ENCODE assay signal across 26 cellular contexts in the genomic region with DNA sequence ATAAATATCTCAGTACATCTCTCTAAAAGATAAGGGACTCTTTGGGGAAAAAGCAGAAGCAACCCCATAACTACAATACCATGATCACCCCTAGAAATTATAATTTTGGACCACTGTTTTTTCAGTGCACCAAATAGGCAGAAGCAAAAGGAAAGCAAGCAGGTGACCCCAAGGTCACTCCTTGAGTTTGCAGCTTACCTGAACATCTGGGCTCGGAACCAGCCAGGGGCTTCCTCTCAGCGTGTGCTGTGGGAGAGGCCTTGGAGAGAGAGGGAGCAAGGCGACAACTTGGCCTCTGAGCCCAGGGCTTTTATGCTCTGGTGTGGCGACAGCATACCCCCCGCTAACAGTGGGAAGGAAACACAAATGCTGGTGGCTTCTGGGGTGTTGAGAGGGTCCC. TPM values are rescaled to one million over a fixed set of nuclear protein-coding genes. Genes with fewer than 3 reads are reported as not detected.
DNase-seq lines count a peak whose midpoint lies in the region; ATAC-seq, FAIRE-seq and TF ChIP-seq lines count a peak whose summit lies in the region.
"Had no signal": no experiment of that assay in that cellular context is flagged by ENCODE, and none has a peak within 500 bp of the region (broad histone marks: within the 10 kb centered on the region; RNA-seq: fewer than 3 reads in every experiment).

No MANE protein-coding gene starts in this region.

- POLR2A ChIA-PET in K562 (lab: Yijun Ruan, JAX) = no interaction called here
- POLR2A ChIA-PET in A673 (lab: Charles Lee; ENCODE audit: low non-redundant PET) = no interaction called here

- H3K36me3 ChIP-seq in cardiac muscle cell (peaks cover 2% of the 10 kb centered on the region), K562 (ENCODE audit: control insufficient read depth, insufficient read depth, low read length) (peaks cover 55% of the 10 kb centered on the region; the same call in 2 of the 3 replicates), A673 (ENCODE audit: insufficient read depth, low read length, poor library complexity, severe bottlenecking) (no peaks in the 10 kb centered on the region)

- no peaks in the 10 kb centered on the region for H3K9me3 Mint-ChIP-seq in nephron progenitor cell
- H3K9me3 Mint-ChIP-seq in stimulated activated memory B cell treated with anti-CD40 and anti-IgM and Interleukin-4, amounts not matched to agents 10 μg/mL and 1 μg/mL and 100 μg/mL, for 72 hours = no peaks in the 10 kb centered on the region
- H3K9me3 Mint-ChIP-seq: CD4-positive, alpha-beta T cell; CD8-positive, alpha-beta T cell had no signal

- H3K27ac ChIP-seq in cardiac muscle cell (peak overlapping the region; percentile 61), K562 (ENCODE audit: extremely low read depth, low read depth, low read length) (no peak overlapping the region), A673 (ENCODE audit: low read depth, low read length, poor library complexity, severe bottlenecking) (no peak overlapping the region)
- H3K27ac ChIP-seq: BLaER1 treated with 17β-estradiol and CSF1 and Interleukin-3, amounts not matched to agents 10 nM and 100 nM; C4-2B had no signal

- in situ Hi-C loops in K562 (cut with MboI) = no loop called here

- H3K9me1 ChIP-seq in K562 (ENCODE audit: control insufficient read depth, insufficient read depth, low read length) = no peaks in the 10 kb centered on the region

- BruUV-seq in K562 (replicated peaks; lab: Mats Ljungman, UMichigan) (TSS peak; percentile 25), A673 (replicated peaks; lab: Mats Ljungman, UMichigan) (no TSS peak)

- TF ChIP-seq CTCF in cardiac muscle cell (IDR thresholded peaks at IDR 0.05; ENCODE audit: low read depth, low read length) (no peak), K562 (IDR thresholded peaks at IDR 0.05 in 2 of 3, conservative IDR thresholded peaks at IDR 0.05 in 1 of 3; ENCODE audit: insufficient read depth in 2 of 3, low read depth in 1 of 3, low read length in 3 of 3) (no peak), nephron progenitor cell (IDR thresholded peaks at IDR 0.05) (no peak), A673 (conservative IDR thresholded peaks at IDR 0.05; ENCODE audit: low read depth, low read length) (no peak)

- no peaks in the 10 kb centered on the region for H4K20me1 ChIP-seq in K562 (replicated peaks; ENCODE audit: control insufficient read depth, insufficient read depth, low read length)

- intact Hi-C loops in left cardiac atrium (cut with DNase I) = loop anchor here in 1 of 2 donors (10.0 kb wide), 1 partner anchor 64 kb away; no protein-coding TSS in a partner anchor
- intact Hi-C loops in K562 (cut with micrococcal nuclease) = no loop called here
- intact Hi-C loops in A673 (cut with micrococcal nuclease; ENCODE audit: unreplicated experiment) = no loop called here

- H3K4me1 ChIP-seq in cardiac muscle cell (ENCODE audit: low read depth) = peaks cover 32% of the 10 kb centered on the region
- 0 out of 5 replicates have a peak, but pooled peaks cover 0 to 2% of the 10 kb centered on the region in 2 experiments for H3K4me1 ChIP-seq in K562 (replicated peaks in 1 of 2; ENCODE audit: control insufficient read depth in 2 of 2, insufficient read depth in 2 of 2, low read length in 2 of 2)
- no peaks in the 10 kb centered on the region for H3K4me1 ChIP-seq in A673 (ENCODE audit: insufficient read depth, low read length, poor library complexity, severe bottlenecking)
- H3K4me1 ChIP-seq: Caco-2 had no signal

- 90% methylated on average over 4 of the region's 5 CpGs for WGBS in K562 (ENCODE audit: insufficient coverage, low coverage, missing lambda C conversion rate)

- no peaks in the 10 kb centered on the region for H3K9me3 ChIP-seq in cardiac muscle cell (ENCODE audit: low read depth)
- no peaks in the 10 kb centered on the region for H3K9me3 ChIP-seq in K562 (replicated peaks; ENCODE audit: control insufficient read depth, insufficient read depth, low read depth, low read length)
- H3K9me3 ChIP-seq in A673 (ENCODE audit: low read depth, low read length, poor library complexity, severe bottlenecking) = no peaks in the 10 kb centered on the region
- H3K9me3 ChIP-seq: BLaER1 treated with 17β-estradiol and CSF1 and Interleukin-3, amounts not matched to agents 10 nM and 100 nM; Caco-2 had no signal

- peaks cover 30% of the 10 kb centered on the region for H3K36me3 Mint-ChIP-seq in nephron progenitor cell (ENCODE audit: low read depth)
- peaks cover 61% of the 10 kb centered on the region for H3K36me3 Mint-ChIP-seq in stimulated activated memory B cell treated with anti-CD40 and anti-IgM and Interleukin-4, amounts not matched to agents 10 μg/mL and 1 μg/mL and 100 μg/mL, for 72 hours

- H3K27ac Mint-ChIP-seq in nephron progenitor cell = peak overlapping the region; percentile 80
- peak overlapping the region; percentile 8 for H3K27ac Mint-ChIP-seq in stimulated activated memory B cell treated with anti-CD40 and anti-IgM and Interleukin-4, amounts not matched to agents 10 μg/mL and 1 μg/mL and 100 μg/mL, for 72 hours
- H3K27ac Mint-ChIP-seq: B cell; CD4-positive, alpha-beta T cell; CD8-positive, alpha-beta T cell had no signal

- TF ChIP-seq EP300 in K562 (IDR thresholded peaks at IDR 0.05; ENCODE audit: low read length) = no peak

- no peak for TF ChIP-seq RAD21 in K562 (CRISPR knock-in tag; conservative IDR thresholded peaks at IDR 0.05 in 1 of 2, IDR thresholded peaks at IDR 0.05 in 1 of 2)

- CTCF ChIA-PET in K562 (lab: Yijun Ruan, JAX; ENCODE audit: low intra/inter-chr PET ratio) = no interaction called here
- CTCF ChIA-PET in A673 (lab: Charles Lee) = no interaction called here

- no peak for ATAC-seq in left cardiac atrium
- no peak for ATAC-seq in K562
- no peak for ATAC-seq in stimulated activated memory B cell treated with anti-CD40 and anti-IgM and Interleukin-4, amounts not matched to agents 10 μg/mL and 1 μg/mL and 100 μg/mL, for 72 hours
- ATAC-seq in HG02610 (IDR thresholded peaks at IDR 0.05; ENCODE audit: unreplicated experiment) = no peak
- ATAC-seq: CD8-positive, alpha-beta T cell had no signal

- no peak overlapping the region for H2AFZ ChIP-seq in K562 (ENCODE audit: low read depth, low read length)

- no peak overlapping the region for H3K4me2 ChIP-seq in K562 (ENCODE audit: insufficient read depth, low read length)
- H3K4me2 ChIP-seq: BLaER1 treated with 17β-estradiol and CSF1 and Interleukin-3, amounts not matched to agents 10 nM and 100 nM had no signal

- H3K4me3 ChIP-seq in cardiac muscle cell (no peak overlapping the region), K562 (no peak overlapping the region), A673 (ENCODE audit: low read depth, low read length, poor library complexity, severe bottlenecking) (no peak overlapping the region)
- H3K4me3 ChIP-seq: BLaER1 treated with 17β-estradiol and CSF1 and Interleukin-3, amounts not matched to agents 10 nM and 100 nM had no signal

- no peak overlapping the region for H3K4me3 Mint-ChIP-seq in nephron progenitor cell
- H3K4me3 Mint-ChIP-seq in stimulated activated memory B cell treated with anti-CD40 and anti-IgM and Interleukin-4, amounts not matched to agents 10 μg/mL and 1 μg/mL and 100 μg/mL, for 72 hours = no peak overlapping the region
- H3K4me3 Mint-ChIP-seq: B cell; CD4-positive, alpha-beta T cell; CD8-positive, alpha-beta T cell had no signal

- peaks cover 3% of the 10 kb centered on the region for H3K27me3 Mint-ChIP-seq in nephron progenitor cell (ENCODE audit: low read depth, poor library complexity)
- H3K27me3 Mint-ChIP-seq in stimulated activated memory B cell treated with anti-CD40 and anti-IgM and Interleukin-4, amounts not matched to agents 10 μg/mL and 1 μg/mL and 100 μg/mL, for 72 hours = no peaks in the 10 kb centered on the region
- H3K27me3 Mint-ChIP-seq: B cell; CD4-positive, alpha-beta T cell had no signal

- no peak overlapping the region for H3K9ac ChIP-seq in K562 (ENCODE audit: insufficient read depth in 1 of 2, low read depth in 2 of 2, low read length in 2 of 2)
- H3K9ac ChIP-seq: BLaER1 treated with 17β-estradiol and CSF1 and Interleukin-3, amounts not matched to agents 10 nM and 100 nM had no signal

- FAIRE-seq in K562 (lab: Jason Lieb, UNC) = no peak
- FAIRE-seq: A204.1, G401.6, GM12891, GM19239 had no signal

- no peak for TF ChIP-seq POLR2A in K562 (conservative IDR thresholded peaks at IDR 0.05)

- H3K4me1 Mint-ChIP-seq in nephron progenitor cell = peaks cover 7% of the 10 kb centered on the region
- H3K4me1 Mint-ChIP-seq in stimulated activated memory B cell treated with anti-CD40 and anti-IgM and Interleukin-4, amounts not matched to agents 10 μg/mL and 1 μg/mL and 100 μg/mL, for 72 hours = no peaks in the 10 kb centered on the region
- H3K4me1 Mint-ChIP-seq: B cell had no signal

- H3K27me3 ChIP-seq in cardiac muscle cell = no peaks in the 10 kb centered on the region
- H3K27me3 ChIP-seq in K562 (ENCODE audit: control insufficient read depth in 2 of 2, insufficient read depth in 2 of 2, low read length in 2 of 2) = no peaks in the 10 kb centered on the region
- no peaks in the 10 kb centered on the region for H3K27me3 ChIP-seq in A673 (replicated peaks; ENCODE audit: insufficient read depth, low read depth, low read length, poor library complexity)
- H3K27me3 ChIP-seq: BLaER1 treated with 17β-estradiol and CSF1 and Interleukin-3, amounts not matched to agents 10 nM and 100 nM had no signal

- no peak for DNase-seq in cardiac muscle cell (ENCODE audit: low read depth in 1 of 2, low spot score in 1 of 2)
- DNase-seq in left cardiac atrium = no peak
- DNase-seq in K562 (ENCODE audit: extremely low read depth in 1 of 4, low spot score in 3 of 4) = no peak
- no peak for DNase-seq in nephron progenitor cell
- DNase-seq in EL = no peak
- DNase-seq in A673 (ENCODE audit: low spot score) = no peak
- DNase-seq: 8988T; AML-193; Caco-2; CD4-positive, alpha-beta T cell; CD8-positive, alpha-beta T cell; DMS 273 treated with DMSO at 0.1 percent for 48 hours; DMS153; DMS53; DMS79; DND-41; GF-D8 had no signal

- H3K79me2 ChIP-seq in K562 (ENCODE audit: control insufficient read depth, insufficient read depth, low read length) = no peaks in the 10 kb centered on the region

RNA-seq across cellular contexts. Expression of a gene that starts 16.8 kb away (rescaled TPM):
- 9.2 and 14.1 TPM in 2 replicates for total RNA-seq in cardiac muscle cell
- polyA plus RNA-seq in cardiac muscle cell = 11.4 and 19.9 TPM in 2 replicates
- 10 to 100 TPM; 11.0 to 12.5 TPM for total RNA-seq in left cardiac atrium
- total RNA-seq in K562 (2011; cell fraction: chromatin; rRNA removed; ENCODE audit: low replicate concordance) = 12.2 and 15.0 TPM in 2 replicates
- total RNA-seq in K562 (2011; cell fraction: nucleolus; rRNA removed) = 13.2 and 15.0 TPM in 2 replicates
- 14.5 and 20.2 TPM in 2 replicates for total RNA-seq in K562 (2011; cell fraction: nucleoplasm; rRNA removed)
- total RNA-seq in K562 (2014; rRNA removed) = 18.8 and 21.0 TPM in 2 replicates
- total RNA-seq in K562 (2014; rRNA removed; fragmentation: Illumina TruSeq; extraction: Trizol) = 25.8 and 26.2 TPM in 2 replicates
- 20.3 and 21.6 TPM in 2 replicates for total RNA-seq in K562 (2015; rRNA removed; fragmentation: Illumina TruSeq; extraction: Trizol)
- 18.9 and 21.3 TPM in 2 replicates for total RNA-seq in K562 (2021)
- 30.5 and 30.6 TPM in 2 replicates for polyA plus RNA-seq in K562 (2011; rRNA removed)
- polyA plus RNA-seq in K562 (2011; cell fraction: cytosol; rRNA removed) = 24.0 and 26.5 TPM in 2 replicates
- 15.2 and 16.7 TPM in 2 replicates for polyA plus RNA-seq in K562 (2011; cell fraction: nucleus; rRNA removed)
- polyA plus RNA-seq in K562 (2012) = 16.5 and 17.1 TPM in 2 replicates
- 26.5 and 27.4 TPM in 2 replicates for polyA plus RNA-seq in K562 (2014; fragmentation: Illumina TruSeq; extraction: Trizol)
- polyA plus RNA-seq in K562 (2014; fragmentation: Nextera tagmentation; extraction: Ambion mirVana) = 10 to 100 TPM; 54.9 to 65.0 TPM
- polyA plus RNA-seq in K562 (2014; rRNA removed) = 23.0 and 23.2 TPM in 2 replicates
- polyA minus RNA-seq in K562 (2011; rRNA and poly(A)+ RNA removed) = 12.8 and 15.1 TPM in 2 replicates
- polyA minus RNA-seq in K562 (2011; cell fraction: cytosol; rRNA and poly(A)+ RNA removed) = 4.2 and 5.1 TPM in 2 replicates
- 3.0 and 5.7 TPM in 2 replicates for polyA minus RNA-seq in K562 (2011; cell fraction: nucleus; rRNA and poly(A)+ RNA removed)
- 14.7 and 15.5 TPM in 2 replicates for total RNA-seq in A673 (2021)
